2 cellular contexts compared by ENCODE assay signal in the genomic region with DNA sequence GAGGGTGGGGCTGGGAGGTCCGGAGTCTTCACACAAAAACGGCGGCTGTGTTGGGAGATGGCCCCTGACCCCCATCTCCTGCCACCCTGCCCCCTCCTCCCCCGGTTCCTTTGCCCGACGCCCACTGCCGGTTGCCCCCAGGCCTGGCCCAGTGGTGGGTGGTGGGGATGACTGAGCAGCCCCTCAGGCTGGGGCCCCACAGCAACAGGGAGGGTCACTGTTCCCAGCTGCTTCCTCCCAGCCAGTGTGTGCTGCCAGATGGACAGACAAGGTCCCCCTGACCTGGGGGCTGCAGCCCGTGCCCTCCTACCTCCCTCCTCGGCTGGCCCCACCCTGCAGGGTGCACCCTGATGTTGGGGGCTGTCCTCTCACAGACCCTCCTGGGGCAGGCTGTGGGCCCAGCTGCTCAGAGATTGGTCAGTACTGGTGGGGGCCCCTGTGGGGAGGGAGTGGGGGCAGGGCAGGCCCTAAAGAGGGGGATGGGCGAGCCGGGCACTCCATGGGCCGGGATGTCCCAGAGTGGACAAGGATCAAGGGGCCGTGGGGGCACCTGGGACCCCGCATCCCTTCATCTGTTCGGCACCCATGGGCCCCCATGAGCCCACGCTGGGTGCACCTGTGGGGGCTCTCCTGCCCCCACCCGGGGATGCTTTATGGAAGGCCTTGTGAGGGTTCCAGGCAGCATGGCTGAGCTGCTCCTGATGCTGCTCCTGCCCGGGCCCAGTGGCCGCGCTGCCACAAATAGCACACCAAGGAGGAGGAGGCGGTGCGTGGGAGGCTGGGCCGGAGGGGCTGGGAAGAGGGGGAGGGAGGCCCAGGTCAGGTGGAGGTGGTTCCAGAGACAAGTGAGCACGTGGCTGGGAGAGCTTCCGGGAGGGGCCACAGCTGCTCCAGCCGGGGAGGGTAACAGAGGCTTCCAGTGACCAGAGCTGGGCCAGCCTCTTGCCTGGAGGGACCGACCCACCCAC.
TF ChIP-seq lines count a peak whose summit lies in the region.

No MANE protein-coding gene starts in this region.

TF ChIP-seq in A549, 52 proteins besides CTCF, POLR2A, EP300 and RAD21 (continued from another document):
- TF ChIP-seq, protein P1, sequence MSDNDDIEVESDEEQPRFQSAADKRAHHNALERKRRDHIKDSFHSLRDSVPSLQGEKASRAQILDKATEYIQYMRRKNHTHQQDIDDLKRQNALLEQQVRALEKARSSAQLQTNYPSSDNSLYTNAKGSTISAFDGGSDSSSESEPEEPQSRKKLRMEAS (IDR thresholded peaks at IDR 0.05): peak; percentile 7; the same call in 1 of the 2 replicates
- TF ChIP-seq ZNF302 (CRISPR knock-in tag; IDR thresholded peaks at IDR 0.05) (no peak), FOXS1 (CRISPR knock-in tag; IDR thresholded peaks at IDR 0.05) (no peak), EHMT2 (IDR thresholded peaks at IDR 0.05; ENCODE audit: low read depth) (no peak), SREBF2 (IDR thresholded peaks at IDR 0.05) (no peak), RNF2 (IDR thresholded peaks at IDR 0.05; ENCODE audit: borderline replicate concordance, low read depth) (no peak)
TF ChIP-seq in A549: peak in this region for 1.

TF ChIP-seq in HCT116, 20 proteins besides CTCF, POLR2A, EP300 and RAD21 (continued from another document):
- TF ChIP-seq, protein P2, sequence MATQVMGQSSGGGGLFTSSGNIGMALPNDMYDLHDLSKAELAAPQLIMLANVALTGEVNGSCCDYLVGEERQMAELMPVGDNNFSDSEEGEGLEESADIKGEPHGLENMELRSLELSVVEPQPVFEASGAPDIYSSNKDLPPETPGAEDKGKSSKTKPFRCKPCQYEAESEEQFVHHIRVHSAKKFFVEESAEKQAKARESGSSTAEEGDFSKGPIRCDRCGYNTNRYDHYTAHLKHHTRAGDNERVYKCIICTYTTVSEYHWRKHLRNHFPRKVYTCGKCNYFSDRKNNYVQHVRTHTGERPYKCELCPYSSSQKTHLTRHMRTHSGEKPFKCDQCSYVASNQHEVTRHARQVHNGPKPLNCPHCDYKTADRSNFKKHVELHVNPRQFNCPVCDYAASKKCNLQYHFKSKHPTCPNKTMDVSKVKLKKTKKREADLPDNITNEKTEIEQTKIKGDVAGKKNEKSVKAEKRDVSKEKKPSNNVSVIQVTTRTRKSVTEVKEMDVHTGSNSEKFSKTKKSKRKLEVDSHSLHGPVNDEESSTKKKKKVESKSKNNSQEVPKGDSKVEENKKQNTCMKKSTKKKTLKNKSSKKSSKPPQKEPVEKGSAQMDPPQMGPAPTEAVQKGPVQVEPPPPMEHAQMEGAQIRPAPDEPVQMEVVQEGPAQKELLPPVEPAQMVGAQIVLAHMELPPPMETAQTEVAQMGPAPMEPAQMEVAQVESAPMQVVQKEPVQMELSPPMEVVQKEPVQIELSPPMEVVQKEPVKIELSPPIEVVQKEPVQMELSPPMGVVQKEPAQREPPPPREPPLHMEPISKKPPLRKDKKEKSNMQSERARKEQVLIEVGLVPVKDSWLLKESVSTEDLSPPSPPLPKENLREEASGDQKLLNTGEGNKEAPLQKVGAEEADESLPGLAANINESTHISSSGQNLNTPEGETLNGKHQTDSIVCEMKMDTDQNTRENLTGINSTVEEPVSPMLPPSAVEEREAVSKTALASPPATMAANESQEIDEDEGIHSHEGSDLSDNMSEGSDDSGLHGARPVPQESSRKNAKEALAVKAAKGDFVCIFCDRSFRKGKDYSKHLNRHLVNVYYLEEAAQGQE (IDR thresholded peaks at IDR 0.05; ENCODE audit: low read depth): no peak
- no peak for TF ChIP-seq SIN3A (IDR thresholded peaks at IDR 0.05; ENCODE audit: low read depth)
- TF ChIP-seq SRF (IDR thresholded peaks at IDR 0.05; ENCODE audit: low read depth): no peak
- TF ChIP-seq, protein P3, sequence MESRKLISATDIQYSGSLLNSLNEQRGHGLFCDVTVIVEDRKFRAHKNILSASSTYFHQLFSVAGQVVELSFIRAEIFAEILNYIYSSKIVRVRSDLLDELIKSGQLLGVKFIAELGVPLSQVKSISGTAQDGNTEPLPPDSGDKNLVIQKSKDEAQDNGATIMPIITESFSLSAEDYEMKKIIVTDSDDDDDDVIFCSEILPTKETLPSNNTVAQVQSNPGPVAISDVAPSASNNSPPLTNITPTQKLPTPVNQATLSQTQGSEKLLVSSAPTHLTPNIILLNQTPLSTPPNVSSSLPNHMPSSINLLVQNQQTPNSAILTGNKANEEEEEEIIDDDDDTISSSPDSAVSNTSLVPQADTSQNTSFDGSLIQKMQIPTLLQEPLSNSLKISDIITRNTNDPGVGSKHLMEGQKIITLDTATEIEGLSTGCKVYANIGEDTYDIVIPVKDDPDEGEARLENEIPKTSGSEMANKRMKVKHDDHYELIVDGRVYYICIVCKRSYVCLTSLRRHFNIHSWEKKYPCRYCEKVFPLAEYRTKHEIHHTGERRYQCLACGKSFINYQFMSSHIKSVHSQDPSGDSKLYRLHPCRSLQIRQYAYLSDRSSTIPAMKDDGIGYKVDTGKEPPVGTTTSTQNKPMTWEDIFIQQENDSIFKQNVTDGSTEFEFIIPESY (IDR thresholded peaks at IDR 0.05; ENCODE audit: extremely low read depth, insufficient replicate concordance, low read length): no peak
- TF ChIP-seq ZFX (IDR thresholded peaks at IDR 0.05): peak; percentile 27; the same call in 1 of the 2 replicates
- no peak for TF ChIP-seq ZNF274 (IDR thresholded peaks at IDR 0.05; ENCODE audit: low read depth, low read length)
- no peak for TF ChIP-seq CEBPB (IDR thresholded peaks at IDR 0.05; ENCODE audit: low read depth)
- TF ChIP-seq, protein P4, sequence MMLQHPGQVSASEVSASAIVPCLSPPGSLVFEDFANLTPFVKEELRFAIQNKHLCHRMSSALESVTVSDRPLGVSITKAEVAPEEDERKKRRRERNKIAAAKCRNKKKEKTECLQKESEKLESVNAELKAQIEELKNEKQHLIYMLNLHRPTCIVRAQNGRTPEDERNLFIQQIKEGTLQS (IDR thresholded peaks at IDR 0.05): no peak
- no peak for TF ChIP-seq CBX3 (IDR thresholded peaks at IDR 0.05; ENCODE audit: low read depth)
- TF ChIP-seq TCF7L2 (IDR thresholded peaks at IDR 0.05; ENCODE audit: borderline replicate concordance, extremely low read depth, insufficient read depth, insufficient read length): peak; percentile 38
- TF ChIP-seq ELF1 (IDR thresholded peaks at IDR 0.05; ENCODE audit: borderline replicate concordance, low read depth): no peak
- no peak for TF ChIP-seq YY1 (IDR thresholded peaks at IDR 0.05; ENCODE audit: extremely low read depth, insufficient replicate concordance, low read depth, low read length)
- TF ChIP-seq, protein P1 (IDR thresholded peaks at IDR 0.05): no peak
- no peak for TF ChIP-seq EGR1 (IDR thresholded peaks at IDR 0.05; ENCODE audit: low read depth)
TF ChIP-seq in HCT116: peak in this region for 3.
